18 cellular contexts compared by ENCODE assay signal in the genomic region with DNA sequence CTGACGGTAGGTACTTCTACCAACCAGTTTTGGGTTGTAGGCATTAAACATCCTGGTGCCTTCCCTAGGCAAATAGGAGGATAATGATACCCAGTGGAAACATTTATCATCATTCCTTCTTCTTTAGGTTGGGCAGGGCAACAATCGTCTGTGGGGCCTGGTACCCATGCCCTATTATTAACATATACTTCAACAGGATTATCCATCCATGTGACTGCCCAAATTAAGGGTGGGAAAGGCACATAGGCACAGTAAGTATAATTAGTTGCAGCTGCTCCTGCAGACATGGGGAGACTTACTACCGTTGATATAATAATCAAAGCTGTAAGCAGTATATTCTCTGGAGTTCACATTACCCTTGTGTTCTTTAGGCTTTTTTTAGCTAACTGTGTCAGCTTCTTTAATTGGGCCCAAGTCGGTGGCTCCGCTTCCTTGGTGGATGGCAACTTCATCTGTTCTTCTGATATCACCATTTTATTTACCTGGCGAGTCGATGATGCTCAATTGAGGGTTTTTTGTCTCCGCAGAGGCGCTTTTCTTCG. TPM values are rescaled to one million over a fixed set of nuclear protein-coding genes. Genes with fewer than 3 reads are reported as not detected.
"Had no signal": no experiment of that assay in that cellular context is flagged by ENCODE, and none has a peak within 500 bp of the region (broad histone marks: within the 10 kb centered on the region; RNA-seq: fewer than 3 reads in every experiment).

No MANE protein-coding gene starts in this region.

- H3K4me2 ChIP-seq: neural progenitor cell had no signal

- DNase-seq: activated CD4-positive, alpha-beta T cell treated with anti-CD3 and anti-CD28 coated beads, Interleukin-2, amount 10 ng/mL, durations not matched to agents 24 days and 14 days; activated CD4-positive, CD25-positive, alpha-beta regulatory T cell; activated CD8-positive, alpha-beta memory T cell treated with anti-CD3 and anti-CD28 coated beads, Interleukin-2, amount 50 U/mL, for 4 hours; activated CD8-positive, alpha-beta T cell treated with anti-CD3 and anti-CD28 coated beads, Interleukin-2, amount 10 ng/mL, durations not matched to agents 7 days and 5 days; activated effector memory CD4-positive, alpha-beta T cell treated with anti-CD3 and anti-CD28 coated beads, Interleukin-2, amount 50 U/mL, for 16 hours; activated T-cell treated with anti-CD3 and anti-CD28 coated beads, Interleukin-2, amount 50 U/mL, for 48 hours; endodermal cell; heart left ventricle; immature natural killer cell; pancreas had no signal

- H3K36me3 ChIP-seq: adrenal gland, heart left ventricle, neural progenitor cell, pancreas, thoracic aorta had no signal

- H2AFZ ChIP-seq: neural progenitor cell had no signal

- FAIRE-seq: frontal cortex, pancreas had no signal

- H3K9me3 ChIP-seq: adrenal gland, heart left ventricle, pancreas, thoracic aorta had no signal

- H3K27ac ChIP-seq: adrenal gland, heart left ventricle, neural progenitor cell, pancreas, thoracic aorta had no signal

- H3K4me1 ChIP-seq: pancreas had no signal

- H3K27me3 ChIP-seq: adrenal gland, heart left ventricle, neural progenitor cell, pancreas had no signal

- H3K4me3 ChIP-seq: adrenal gland, heart left ventricle, neural progenitor cell, pancreas, thoracic aorta had no signal

RNA-seq across cellular contexts. Expression of a gene that starts 19.6 kb away (rescaled TPM):
- total RNA-seq: activated CD4-positive, alpha-beta T cell treated with anti-CD3 and anti-CD28 coated beads, Interleukin-2, amount 10 ng/mL, durations not matched to agents 24 days and 14 days; activated CD8-positive, alpha-beta T cell treated with anti-CD3 and anti-CD28 coated beads, Interleukin-2, amount 10 ng/mL, durations not matched to agents 7 days and 5 days; dermis microvascular lymphatic vessel endothelial cell; endodermal cell; epithelial cell of proximal tubule; frontal cortex; lower leg skin; renal cortical epithelial cell; thoracic aorta had no signal
